ENCODE assay signal across 8 cellular contexts in the genomic region with DNA sequence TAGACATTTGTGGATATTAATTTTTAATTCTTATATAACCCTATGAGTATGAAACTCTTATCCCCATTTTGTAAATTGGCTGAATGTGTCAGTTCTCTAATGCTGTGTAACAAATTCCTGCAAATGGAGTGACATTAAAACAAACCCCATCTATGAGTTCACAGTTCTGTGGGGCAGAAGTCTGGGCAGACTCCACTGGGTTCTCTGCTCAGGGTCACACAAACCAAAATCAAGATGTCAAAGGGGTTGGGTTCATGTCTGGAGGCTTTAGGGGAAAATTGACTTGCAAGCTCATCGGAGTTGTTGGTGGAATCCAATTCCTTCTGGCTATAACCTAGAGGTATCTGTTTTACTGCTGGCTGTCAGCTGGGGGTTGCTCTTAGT.
DNase-seq lines count a peak whose midpoint lies in the region; ATAC-seq, FAIRE-seq and TF ChIP-seq lines count a peak whose summit lies in the region.
"Not testable (repeated sequence)": the region's sequence is repeated elsewhere in the genome, so short reads cannot be mapped to it uniquely, and the experiment has no call there.

No MANE protein-coding gene starts in this region.

- H3K27ac Mint-ChIP-seq in activated T-helper 17 cell treated with anti-CD3 and anti-CD28 coated beads, Interleukin-2, amount 50 U/mL, for 72 hours: not testable (repeated sequence)

- H3K4me1 Mint-ChIP-seq in activated T-helper 17 cell treated with anti-CD3 and anti-CD28 coated beads, Interleukin-2, amount 50 U/mL, for 72 hours: peaks cover 21% of the 10 kb centered on the region

- not testable (repeated sequence) for H3K9me1 ChIP-seq in K562 (ENCODE audit: control insufficient read depth, insufficient read depth, low read length)

- CTCF ChIA-PET in K562 (lab: Yijun Ruan, JAX; ENCODE audit: low intra/inter-chr PET ratio): not testable (repeated sequence)

- not testable (repeated sequence) for H3K27me3 Mint-ChIP-seq in activated T-helper 17 cell treated with anti-CD3 and anti-CD28 coated beads, Interleukin-2, amount 50 U/mL, for 72 hours

- H3K79me2 ChIP-seq in K562 (ENCODE audit: control insufficient read depth, insufficient read depth, low read length): not testable (repeated sequence)

- in situ Hi-C loops in K562 (cut with MboI): not testable (repeated sequence)

- not testable (repeated sequence) for TF ChIP-seq EP300 in K562 (IDR thresholded peaks at IDR 0.05; ENCODE audit: low read length)

- not testable (repeated sequence) for H4K20me1 ChIP-seq in K562 (replicated peaks; ENCODE audit: control insufficient read depth, insufficient read depth, low read length)

- TF ChIP-seq RAD21 in K562 (CRISPR knock-in tag; conservative IDR thresholded peaks at IDR 0.05 in 1 of 2, IDR thresholded peaks at IDR 0.05 in 1 of 2): not testable (repeated sequence)

- H3K4me1 ChIP-seq in K562 (replicated peaks in 1 of 2; ENCODE audit: control insufficient read depth in 2 of 2, insufficient read depth in 2 of 2, low read length in 2 of 2): not testable (repeated sequence)

- DNase-seq in EL (peak; percentile 36), HT1080 (ENCODE audit: low read depth) (peak; percentile 20), RCC 7860 (ENCODE audit: low spot score) (peak; percentile 6), fibroblast of villous mesenchyme (ENCODE audit: low read depth) (peak; percentile 14)
- not testable (repeated sequence) for DNase-seq in K562 (ENCODE audit: extremely low read depth in 1 of 4, low spot score in 3 of 4); sciatic nerve (ENCODE audit: low spot score); stimulated activated naive CD8-positive, alpha-beta T cell treated with anti-CD3 and anti-CD28 coated beads, Interleukin-15, Interleukin-2, amounts not matched to agents 100 U/mL and 50 U/mL, for 24 hours

- H3K36me3 Mint-ChIP-seq in activated T-helper 17 cell treated with anti-CD3 and anti-CD28 coated beads, Interleukin-2, amount 50 U/mL, for 72 hours (ENCODE audit: low read depth): peaks cover 18% of the 10 kb centered on the region

- H2AFZ ChIP-seq in K562 (ENCODE audit: low read depth, low read length): 0 out of 2 replicates have a peak overlapping the region, but pooled peaks have one; percentile 4

- H3K36me3 ChIP-seq in K562 (ENCODE audit: control insufficient read depth, insufficient read depth, low read length): not testable (repeated sequence)

- H3K9me3 ChIP-seq in K562 (replicated peaks; ENCODE audit: control insufficient read depth, insufficient read depth, low read depth, low read length): not testable (repeated sequence)

- not testable (repeated sequence) for H3K4me3 Mint-ChIP-seq in activated T-helper 17 cell treated with anti-CD3 and anti-CD28 coated beads, Interleukin-2, amount 50 U/mL, for 72 hours

- not testable (repeated sequence) for H3K27ac ChIP-seq in K562 (ENCODE audit: extremely low read depth, low read depth, low read length)

- intact Hi-C loops in K562 (cut with micrococcal nuclease); sciatic nerve (cut with DNase I): not testable (repeated sequence)

- BruUV-seq in K562 (replicated peaks; lab: Mats Ljungman, UMichigan): not testable (repeated sequence)

- not testable (repeated sequence) for TF ChIP-seq POLR2A in K562 (conservative IDR thresholded peaks at IDR 0.05)

- peak; percentile 30 for ATAC-seq in activated T-helper 17 cell treated with anti-CD3 and anti-CD28 coated beads, Interleukin-2, amount 50 U/mL, for 72 hours (replicated peaks)
- ATAC-seq in K562: not testable (repeated sequence)
- ATAC-seq in sciatic nerve: peak; percentile 34
- ATAC-seq in stimulated activated naive CD8-positive, alpha-beta T cell treated with anti-CD3 and anti-CD28 coated beads, Interleukin-15, Interleukin-2, amounts not matched to agents 100 U/mL and 50 U/mL, for 24 hours: peak; percentile 60

- POLR2A ChIA-PET in K562 (lab: Yijun Ruan, JAX): not testable (repeated sequence)

- not testable (repeated sequence) for H3K9ac ChIP-seq in K562 (ENCODE audit: insufficient read depth in 1 of 2, low read depth in 2 of 2, low read length in 2 of 2)

- H3K9me3 Mint-ChIP-seq in activated T-helper 17 cell treated with anti-CD3 and anti-CD28 coated beads, Interleukin-2, amount 50 U/mL, for 72 hours: not testable (repeated sequence)

- no CpG with 5 or more reads among the region's 1 CpG for WGBS in K562 (ENCODE audit: insufficient coverage, low coverage, missing lambda C conversion rate)

- not testable (repeated sequence) for H3K27me3 ChIP-seq in K562 (ENCODE audit: control insufficient read depth in 2 of 2, insufficient read depth in 2 of 2, low read length in 2 of 2)

- H3K4me3 ChIP-seq in K562; fibroblast of villous mesenchyme (ENCODE audit: low read depth, low read length): not testable (repeated sequence)

- TF ChIP-seq CTCF in K562 (IDR thresholded peaks at IDR 0.05 in 2 of 3, conservative IDR thresholded peaks at IDR 0.05 in 1 of 3; ENCODE audit: insufficient read depth in 2 of 3, low read depth in 1 of 3, low read length in 3 of 3); fibroblast of villous mesenchyme (IDR thresholded peaks at IDR 0.05; ENCODE audit: insufficient read depth, low read depth, low read length): not testable (repeated sequence)

- H3K4me2 ChIP-seq in K562 (ENCODE audit: insufficient read depth, low read length): not testable (repeated sequence)

- not testable (repeated sequence) for FAIRE-seq in RCC 7860 (lab: Jason Lieb, UNC); K562 (lab: Jason Lieb, UNC)
